ENCODE assay signal across 30 cellular contexts in genomic region chr2:39898934-39899333, GRCh38.
"Had no signal": no experiment of that assay in that cellular context is flagged by ENCODE, and none has a peak within 500 bp of the region (broad histone marks: within the 10 kb centered on the region; RNA-seq: fewer than 3 reads in every experiment).

No MANE protein-coding gene starts in this region.

- H3K36me3 Mint-ChIP-seq: activated CD4-positive, alpha-beta memory T cell treated with anti-CD3 and anti-CD28 coated beads for 36 hours; activated CD8-positive, alpha-beta memory T cell treated with anti-CD3 and anti-CD28 coated beads, Interleukin-2, amount 10 ng/mL, durations not matched to agents 7 days and 5 days; activated naive CD4-positive, alpha-beta T cell treated with anti-CD3 and anti-CD28 coated beads, Interleukin-2, amount 10 ng/mL, durations not matched to agents 7 days and 5 days; activated naive CD4-positive, alpha-beta T cell treated with anti-CD3 and anti-CD28 coated beads, Interleukin-2, amount 50 U/mL, for 72 hours; activated naive CD8-positive, alpha-beta T cell treated with anti-CD3 and anti-CD28 coated beads, Interleukin-2, amount 10 ng/mL, durations not matched to agents 7 days and 5 days; brain had no signal

- H3K9me3 Mint-ChIP-seq: activated CD4-positive, alpha-beta memory T cell treated with anti-CD3 and anti-CD28 coated beads for 36 hours; activated CD4-positive, alpha-beta T cell treated with anti-CD3 and anti-CD28 coated beads, Interleukin-2, amount 10 ng/mL, durations not matched to agents 24 days and 14 days; activated naive CD4-positive, alpha-beta T cell treated with anti-CD3 and anti-CD28 coated beads, Interleukin-2, amount 10 ng/mL, durations not matched to agents 7 days and 5 days; activated naive CD8-positive, alpha-beta T cell treated with anti-CD3 and anti-CD28 coated beads, Interleukin-2, amount 10 ng/mL, durations not matched to agents 7 days and 5 days; activated T-helper 1 cell treated with anti-CD3 and anti-CD28 coated beads, Interleukin-12 subunit alpha, Interleukin-12 subunit beta, Interleukin-2, Interleukin-4 antibody, amounts not matched to agents 30 ng/mL and 10 ng/mL and 1 ng/mL, durations not matched to agents 14 hours and 24 hours and 36 hours; activated T-helper 2 cell treated with anti-CD3 and anti-CD28 coated beads, Interferon-gamma antibody, Interleukin-2, Interleukin-4, amounts not matched to agents 10 μg/mL and 5 μg/mL and 100 μg/mL, durations not matched to agents 14 hours and 24 hours and 36 hours; central memory CD8-positive, alpha-beta T cell had no signal

- H3K36me3 ChIP-seq: ascending aorta, breast epithelium, esophagus muscularis mucosa had no signal

- H3K4me1 Mint-ChIP-seq: activated CD8-positive, alpha-beta memory T cell treated with anti-CD3 and anti-CD28 coated beads, Interleukin-2, amount 10 ng/mL, durations not matched to agents 7 days and 5 days; activated naive CD4-positive, alpha-beta T cell treated with anti-CD3 and anti-CD28 coated beads, Interleukin-2, amount 10 ng/mL, durations not matched to agents 7 days and 5 days; activated naive CD8-positive, alpha-beta T cell treated with anti-CD3 and anti-CD28 coated beads, Interleukin-2, amount 10 ng/mL, durations not matched to agents 7 days and 5 days; brain; central memory CD8-positive, alpha-beta T cell had no signal

- H3K9me3 ChIP-seq: ascending aorta, breast epithelium, esophagus muscularis mucosa had no signal

- DNase-seq: activated CD4-positive, alpha-beta memory T cell treated with anti-CD3 and anti-CD28 coated beads for 36 hours; activated CD4-positive, alpha-beta T cell treated with anti-CD3 and anti-CD28 coated beads for 36 hours; activated CD4-positive, alpha-beta T cell treated with anti-CD3 and anti-CD28 coated beads, Interleukin-2, amount 10 ng/mL, durations not matched to agents 24 days and 14 days; activated CD4-positive, CD25-positive, alpha-beta regulatory T cell; activated CD4-positive, CD25-positive, alpha-beta regulatory T cell treated with anti-CD3 and anti-CD28 coated beads, Interleukin-2, amount 50 U/mL, for 72 hours; activated CD8-positive, alpha-beta memory T cell treated with anti-CD3 and anti-CD28 coated beads, Interleukin-2, amount 10 ng/mL, durations not matched to agents 7 days and 5 days; activated CD8-positive, alpha-beta memory T cell treated with anti-CD3 and anti-CD28 coated beads, Interleukin-2, amount 50 U/mL, for 4 hours; activated CD8-positive, alpha-beta T cell treated with anti-CD3 and anti-CD28 coated beads, Interleukin-2, amount 10 ng/mL, durations not matched to agents 7 days and 5 days; activated effector memory CD4-positive, alpha-beta T cell treated with anti-CD3 and anti-CD28 coated beads, Interleukin-2, amount 50 U/mL, for 16 hours; activated naive CD4-positive, alpha-beta T cell treated with anti-CD3 and anti-CD28 coated beads, Interleukin-2, amount 10 ng/mL, durations not matched to agents 7 days and 5 days; activated naive CD8-positive, alpha-beta T cell treated with anti-CD3 and anti-CD28 coated beads, Interleukin-2, amount 10 ng/mL, durations not matched to agents 7 days and 5 days; activated T-cell treated with anti-CD3 and anti-CD28 coated beads, Interleukin-2, amount 50 U/mL, for 1 hour; activated T-cell treated with anti-CD3 and anti-CD28 coated beads, Interleukin-2, amount 50 U/mL, for 48 hours; cortex of kidney; effector CD8-positive, alpha-beta T cell; erythroblast; foreskin fibroblast; head of caudate nucleus; T-helper 2 cell had no signal

- H3K27me3 ChIP-seq: ascending aorta, breast epithelium, esophagus muscularis mucosa had no signal

- H3K4me3 ChIP-seq: ascending aorta, breast epithelium, esophagus muscularis mucosa had no signal

- H3K27ac Mint-ChIP-seq: activated CD4-positive, alpha-beta memory T cell treated with anti-CD3 and anti-CD28 coated beads for 36 hours; activated CD4-positive, alpha-beta T cell treated with anti-CD3 and anti-CD28 coated beads for 36 hours; activated CD4-positive, alpha-beta T cell treated with anti-CD3 and anti-CD28 coated beads, Interleukin-2, amount 10 ng/mL, durations not matched to agents 24 days and 14 days; activated CD8-positive, alpha-beta memory T cell treated with anti-CD3 and anti-CD28 coated beads, Interleukin-2, amount 10 ng/mL, durations not matched to agents 7 days and 5 days; activated CD8-positive, alpha-beta T cell treated with anti-CD3 and anti-CD28 coated beads, Interleukin-2, amount 10 ng/mL, durations not matched to agents 7 days and 5 days; activated naive CD4-positive, alpha-beta T cell treated with anti-CD3 and anti-CD28 coated beads, Interleukin-2, amount 10 ng/mL, durations not matched to agents 7 days and 5 days; activated naive CD4-positive, alpha-beta T cell treated with anti-CD3 and anti-CD28 coated beads, Interleukin-2, amount 50 U/mL, for 72 hours; activated naive CD8-positive, alpha-beta T cell treated with anti-CD3 and anti-CD28 coated beads, Interleukin-2, amount 10 ng/mL, durations not matched to agents 7 days and 5 days; activated T-helper 1 cell treated with anti-CD3 and anti-CD28 coated beads, Interleukin-12 subunit alpha, Interleukin-12 subunit beta, Interleukin-2, Interleukin-4 antibody, amounts not matched to agents 30 ng/mL and 10 ng/mL and 1 ng/mL, durations not matched to agents 14 hours and 24 hours and 36 hours; activated T-helper 2 cell treated with anti-CD3 and anti-CD28 coated beads, Interferon-gamma antibody, Interleukin-2, Interleukin-4, amounts not matched to agents 10 μg/mL and 5 μg/mL and 100 μg/mL, durations not matched to agents 14 hours and 24 hours and 36 hours; brain had no signal

- ATAC-seq: activated CD4-positive, alpha-beta T cell treated with anti-CD3 and anti-CD28 coated beads for 36 hours; activated CD8-positive, alpha-beta memory T cell treated with anti-CD3 and anti-CD28 coated beads, Interleukin-2, amount 10 ng/mL, durations not matched to agents 7 days and 5 days; activated CD8-positive, alpha-beta T cell treated with anti-CD3 and anti-CD28 coated beads, Interleukin-2, amount 10 ng/mL, durations not matched to agents 7 days and 5 days; activated naive CD4-positive, alpha-beta T cell treated with anti-CD3 and anti-CD28 coated beads, Interleukin-2, amount 50 U/mL, for 72 hours had no signal

- H3K4me3 Mint-ChIP-seq: activated CD4-positive, alpha-beta memory T cell treated with anti-CD3 and anti-CD28 coated beads for 36 hours; activated CD4-positive, alpha-beta T cell treated with anti-CD3 and anti-CD28 coated beads for 36 hours; activated CD4-positive, alpha-beta T cell treated with anti-CD3 and anti-CD28 coated beads, Interleukin-2, amount 10 ng/mL, durations not matched to agents 24 days and 14 days; activated CD8-positive, alpha-beta memory T cell treated with anti-CD3 and anti-CD28 coated beads, Interleukin-2, amount 10 ng/mL, durations not matched to agents 7 days and 5 days; activated CD8-positive, alpha-beta T cell treated with anti-CD3 and anti-CD28 coated beads, Interleukin-2, amount 10 ng/mL, durations not matched to agents 7 days and 5 days; activated naive CD4-positive, alpha-beta T cell treated with anti-CD3 and anti-CD28 coated beads, Interleukin-2, amount 10 ng/mL, durations not matched to agents 7 days and 5 days; activated naive CD8-positive, alpha-beta T cell treated with anti-CD3 and anti-CD28 coated beads, Interleukin-2, amount 10 ng/mL, durations not matched to agents 7 days and 5 days; activated T-helper 1 cell treated with anti-CD3 and anti-CD28 coated beads, Interleukin-12 subunit alpha, Interleukin-12 subunit beta, Interleukin-2, Interleukin-4 antibody, amounts not matched to agents 30 ng/mL and 10 ng/mL and 1 ng/mL, durations not matched to agents 14 hours and 24 hours and 36 hours; brain; central memory CD8-positive, alpha-beta T cell had no signal

- H3K27me3 Mint-ChIP-seq: activated naive CD4-positive, alpha-beta T cell treated with anti-CD3 and anti-CD28 coated beads, Interleukin-2, amount 10 ng/mL, durations not matched to agents 7 days and 5 days; activated naive CD8-positive, alpha-beta T cell treated with anti-CD3 and anti-CD28 coated beads, Interleukin-2, amount 10 ng/mL, durations not matched to agents 7 days and 5 days had no signal

- FAIRE-seq: colon, endometrium, frontal cortex had no signal

- H3K4me1 ChIP-seq: ascending aorta, breast epithelium had no signal

- H3K27ac ChIP-seq: ascending aorta, breast epithelium, esophagus muscularis mucosa had no signal
